In genomic region chr4:74884282-74884681, GRCh38 we compare ENCODE assay signal across 17 cellular contexts. TPM values are rescaled to one million over a fixed set of nuclear protein-coding genes. Genes with fewer than 3 reads are reported as not detected.
DNase-seq lines count a peak whose midpoint lies in the region; TF ChIP-seq lines count a peak whose summit lies in the region.
"Had no signal": no experiment of that assay in that cellular context is flagged by ENCODE, and none has a peak within 500 bp of the region (broad histone marks: within the 10 kb centered on the region; RNA-seq: fewer than 3 reads in every experiment).

No MANE protein-coding gene starts in this region.

- H3K79me2 ChIP-seq in hepatocyte, result no peaks in the 10 kb centered on the region

- H4K20me1 ChIP-seq in hepatocyte (ENCODE audit: insufficient read depth, poor library complexity, severe bottlenecking), result no peaks in the 10 kb centered on the region

- no peaks in the 10 kb centered on the region for H3K36me3 ChIP-seq in hepatocyte (replicated peaks; ENCODE audit: insufficient read depth, low read depth)
- no peaks in the 10 kb centered on the region for H3K36me3 ChIP-seq in breast epithelium
- no peaks in the 10 kb centered on the region for H3K36me3 ChIP-seq in tibial artery
- H3K36me3 ChIP-seq: SJCRH30 had no signal

- no peak for TF ChIP-seq POLR2A in breast epithelium (IDR thresholded peaks at IDR 0.05)

- peak overlapping the region; percentile 8 for H3K4me2 ChIP-seq in hepatocyte

- intact Hi-C loops in breast epithelium (cut with DNase I; ENCODE audit: low total_unique reads), result no loop called here
- intact Hi-C loops in tibial artery (cut with DNase I; ENCODE audit: low total_unique reads), result no loop called here

- peak overlapping the region; percentile 11 for H3K27ac ChIP-seq in hepatocyte
- no peak overlapping the region for H3K27ac ChIP-seq in breast epithelium
- no peak overlapping the region for H3K27ac ChIP-seq in tibial artery
- H3K27ac ChIP-seq: SJCRH30 had no signal

- no peaks in the 10 kb centered on the region for H3K9me2 ChIP-seq in hepatocyte (replicated peaks; ENCODE audit: insufficient read depth)

- TF ChIP-seq CTCF in hepatocyte (IDR thresholded peaks at IDR 0.05; ENCODE audit: poor library complexity), result no peak
- TF ChIP-seq CTCF in breast epithelium (IDR thresholded peaks at IDR 0.05), result no peak
- no peak for TF ChIP-seq CTCF in tibial artery (IDR thresholded peaks at IDR 0.05)

- no peak overlapping the region for H2AFZ ChIP-seq in hepatocyte

- no peaks in the 10 kb centered on the region for H3K9me3 ChIP-seq in hepatocyte (ENCODE audit: low read depth)
- H3K9me3 ChIP-seq in breast epithelium, result no peaks in the 10 kb centered on the region
- H3K9me3 ChIP-seq in tibial artery, result no peaks in the 10 kb centered on the region
- H3K9me3 ChIP-seq: Caco-2, SJCRH30 had no signal

- no peaks in the 10 kb centered on the region for H3K4me1 ChIP-seq in hepatocyte (ENCODE audit: insufficient read depth)
- no peaks in the 10 kb centered on the region for H3K4me1 ChIP-seq in breast epithelium
- H3K4me1 ChIP-seq in tibial artery, result peaks cover 0 to 8% (median 0%) of the 10 kb centered on the region in 4 donors
- H3K4me1 ChIP-seq: Caco-2 had no signal

- WGBS in hepatocyte (ENCODE audit: low lambda C conversion rate, missing lambda C conversion rate), result 10% methylated on average over 2 of the region's 2 CpGs

- DNase-seq in SHP77 treated with DMSO at 0.1 percent for 48 hours (lab: John Stamatoyannopoulos, UW), result peak; percentile 21
- no peak for DNase-seq in SHP77 (lab: John Stamatoyannopoulos, UW)
- DNase-seq in NCI-H187 treated with DMSO at 0.1 percent for 48 hours (lab: John Stamatoyannopoulos, UW), result peak; percentile 65
- DNase-seq in hepatocyte (ENCODE audit: low spot score), result peak; percentile 15
- DNase-seq in breast epithelium (ENCODE audit: low spot score in 2 of 2), result no peak
- DNase-seq in GOT3 (lab: John Stamatoyannopoulos, UW), result no peak
- DNase-seq in tibial artery, result no peak
- DNase-seq: AML-193, Caco-2, DND-41, GF-D8, H7, IMR-90, NCI-H1436 treated with DMSO at 0.1 percent for 48 hours, NCI-H774, SJCRH30 had no signal

- H3K27me3 ChIP-seq in hepatocyte (no peaks in the 10 kb centered on the region), breast epithelium (no peaks in the 10 kb centered on the region), tibial artery (no peaks in the 10 kb centered on the region)
- H3K27me3 ChIP-seq: SJCRH30 had no signal

- H3K4me3 ChIP-seq in hepatocyte (no peak overlapping the region), breast epithelium (no peak overlapping the region), tibial artery (no peak overlapping the region)
- H3K4me3 ChIP-seq: SJCRH30 had no signal

RNA-seq across cellular contexts. Expression of gene PARM1, which starts 48.6 kb away (rescaled TPM):
- total RNA-seq in hepatocyte (154 and 158 TPM in 2 replicates), breast epithelium (10 to 100 TPM; 12.1 to 41.1 (median 18.0) TPM)
- 90.4 and 107 TPM in 2 replicates for polyA plus RNA-seq in hepatocyte
- total RNA-seq: OCI-LY7 had no signal

Comparison
In these comparisons a context has a peak if more than half of its experiments do, and no peak if none do; other contexts are left out.
1. DNase-seq: peak in SHP77 treated with DMSO at 0.1 percent for 48 hours (single experiment), NCI-H187 treated with DMSO at 0.1 percent for 48 hours (single experiment) and hepatocyte (single experiment); none in SHP77 (0 of 2), breast epithelium (0 of 2), GOT3 (single experiment) and tibial artery (0 of 2).